In genomic region chr20:63519765-63520593, GRCh38 we compare ENCODE assay signal across 8 cellular contexts. TPM values are rescaled to one million over a fixed set of nuclear protein-coding genes. Genes with fewer than 3 reads are reported as not detected.
DNase-seq lines count a peak whose midpoint lies in the region; ATAC-seq and TF ChIP-seq lines count a peak whose summit lies in the region.

No MANE protein-coding gene starts in this region.

- intact Hi-C loops in left ventricle myocardium superior (cut with micrococcal nuclease): no loop called here

- H3K9me3 Mint-ChIP-seq in activated naive CD4-positive, alpha-beta T cell treated with anti-CD3 and anti-CD28 coated beads, Interleukin-2, amount 50 U/mL, for 72 hours: peaks cover 4 to 10% of the 10 kb centered on the region in 2 donors

- H3K4me3 ChIP-seq in retinal pigment epithelial cell (ENCODE audit: low read length): peak overlapping the region; percentile 82

- ATAC-seq in GM18861 (IDR thresholded peaks at IDR 0.05; ENCODE audit: unreplicated experiment): peak; percentile 31
- ATAC-seq in HG03097 (IDR thresholded peaks at IDR 0.05; ENCODE audit: low FRiP score, unreplicated experiment): peak; percentile 28
- peak; percentile 58 to 61 for ATAC-seq in activated naive CD4-positive, alpha-beta T cell treated with anti-CD3 and anti-CD28 coated beads, Interleukin-2, amount 50 U/mL, for 72 hours
- peak; percentile 71 for ATAC-seq in left ventricle myocardium superior

- peak; percentile 23 for TF ChIP-seq CTCF in retinal pigment epithelial cell (conservative IDR thresholded peaks at IDR 0.05; ENCODE audit: low read depth, low read length)

- peaks cover 12 to 26% of the 10 kb centered on the region in 2 donors for H3K36me3 Mint-ChIP-seq in activated naive CD4-positive, alpha-beta T cell treated with anti-CD3 and anti-CD28 coated beads, Interleukin-2, amount 50 U/mL, for 72 hours

- H3K27ac Mint-ChIP-seq in activated naive CD4-positive, alpha-beta T cell treated with anti-CD3 and anti-CD28 coated beads, Interleukin-2, amount 50 U/mL, for 72 hours: no peak overlapping the region

- peak; percentile 58 for DNase-seq in ACHN
- peak; percentile 83 for DNase-seq in RKO (ENCODE audit: low spot score)
- peak in 1 of 2 donors; percentile 63 for DNase-seq in activated naive CD4-positive, alpha-beta T cell treated with anti-CD3 and anti-CD28 coated beads, Interleukin-2, amount 50 U/mL, for 72 hours (ENCODE audit: low spot score in 2 of 2)
- peak; percentile 81 for DNase-seq in left ventricle myocardium superior
- no peak for DNase-seq in retinal pigment epithelial cell (ENCODE audit: low read depth)
- no peak for DNase-seq in superior temporal gyrus (ENCODE audit: extremely low spot score)

- in situ Hi-C loops in ACHN (cut with HindIII; ENCODE audit: low pct_ligation_motif_present, low pct_unique_long_range_greater_than_20kb, low sequenced_read_pairs): no loop called here

RNA-seq across cellular contexts. Expression of gene PPDPF, which starts 0.6 kb away (rescaled TPM):
- 100 to 1,000 TPM in 1 of 2 donors, 10 to 100 TPM in 1; 60.7 to 117 TPM for total RNA-seq in activated naive CD4-positive, alpha-beta T cell treated with anti-CD3 and anti-CD28 coated beads, Interleukin-2, amount 50 U/mL, for 72 hours
- total RNA-seq in left ventricle myocardium superior: 307 TPM

RNA-seq across cellular contexts. Expression of gene PTK6, which starts 17.2 kb away (rescaled TPM):
- under 1 TPM; 0.54 to 0.57 TPM for total RNA-seq in activated naive CD4-positive, alpha-beta T cell treated with anti-CD3 and anti-CD28 coated beads, Interleukin-2, amount 50 U/mL, for 72 hours
- not detected for total RNA-seq in left ventricle myocardium superior

RNA-seq across cellular contexts. Expression of gene EEF1A2, which starts 21.1 kb away (rescaled TPM):
- total RNA-seq in activated naive CD4-positive, alpha-beta T cell treated with anti-CD3 and anti-CD28 coated beads, Interleukin-2, amount 50 U/mL, for 72 hours: 1 to 10 TPM in 1 of 2 donors, under 1 TPM in 1; 0.14 to 3.1 TPM
- total RNA-seq in left ventricle myocardium superior: 1,346 TPM

RNA-seq across cellular contexts. Expression of gene SRMS, which starts 27.6 kb away (rescaled TPM):
- total RNA-seq in activated naive CD4-positive, alpha-beta T cell treated with anti-CD3 and anti-CD28 coated beads, Interleukin-2, amount 50 U/mL, for 72 hours: not detected
- total RNA-seq in left ventricle myocardium superior: not detected

RNA-seq across cellular contexts. Expression of gene FNDC11, which starts 34.0 kb away (rescaled TPM):
- total RNA-seq in activated naive CD4-positive, alpha-beta T cell treated with anti-CD3 and anti-CD28 coated beads, Interleukin-2, amount 50 U/mL, for 72 hours: under 1 TPM in 1 of 2 donors, not detected in 1; 0.10 TPM
- total RNA-seq in left ventricle myocardium superior: 0.15 TPM

Comparison
In these comparisons a context has a peak if more than half of its experiments do, and no peak if none do; other contexts are left out.
1. DNase-seq: peak in ACHN (single experiment), RKO (single experiment) and left ventricle myocardium superior (single experiment); none in retinal pigment epithelial cell (single experiment) and superior temporal gyrus (single experiment).
2. RNA of gene EEF1A2, which starts 21.1 kb away (total RNA-seq): 1,346 TPM in left ventricle myocardium superior (single experiment); 0.14 to 3.1 TPM in activated naive CD4-positive, alpha-beta T cell treated with anti-CD3 and anti-CD28 coated beads, Interleukin-2, amount 50 U/mL, for 72 hours; every median in the first group is over 100 times any median in the second.
3. Peak in every context shown above with its lines, with median percentiles within 50 percentile points of each other: ATAC-seq.